In genomic region chr2:75233965-75234364, GRCh38 we compare ENCODE assay signal across 19 cellular contexts. TPM values are rescaled to one million over a fixed set of nuclear protein-coding genes. Genes with fewer than 3 reads are reported as not detected.
DNase-seq lines count a peak whose midpoint lies in the region; ATAC-seq, FAIRE-seq and TF ChIP-seq lines count a peak whose summit lies in the region.
"Had no signal": no experiment of that assay in that cellular context is flagged by ENCODE, and none has a peak within 500 bp of the region (broad histone marks: within the 10 kb centered on the region; RNA-seq: fewer than 3 reads in every experiment).

No MANE protein-coding gene starts in this region.

- in situ Hi-C loops in IMR-90 (cut with MboI; ENCODE audit: low sequenced_read_pairs) = no loop called here

- DNase-seq in GM23338 (ENCODE audit: low spot score) (no peak), IMR-90 (no peak), endodermal cell (no peak), urothelium cell line (ENCODE audit: low spot score) (no peak), NAMALWA (ENCODE audit: low spot score) (no peak), islet precursor cell (no peak)
- DNase-seq: AML-193; CD4-positive, alpha-beta T cell; DMS153; DND-41; EL; HCEC 1CT; KBM-7 had no signal

- H2BK15ac ChIP-seq in IMR-90 (ENCODE audit: low read depth, low read length) = peak overlapping the region; percentile 32; the same call in 1 of the 3 replicates

- no peaks in the 10 kb centered on the region for H3F3A ChIP-seq in GM23338 (replicated peaks; ENCODE audit: low read depth)

- H3K4me1 Mint-ChIP-seq in GM23338 (no peaks in the 10 kb centered on the region), endodermal cell (no peaks in the 10 kb centered on the region)

- BruUV-seq in IMR-90 (replicated peaks; lab: Mats Ljungman, UMichigan) = no TSS peak

- WGBS in IMR-90 (ENCODE audit: extremely low coverage in 2 of 2, insufficient read length in 1 of 2), 2 experiments = 93% methylated on average over 3 of the region's 4 CpGs; no CpG with 5 or more reads in 1 of the 2 experiments
- WGBS in endodermal cell (ENCODE audit: insufficient coverage in 1 of 2, insufficient read length in 1 of 2), 2 experiments = 93 to 96% methylated on average over 4 of the region's 4 CpGs

- H3K4ac ChIP-seq in IMR-90 (ENCODE audit: low read depth, low read length) = no peak overlapping the region

- TF ChIP-seq POLR2A in IMR-90 (IDR thresholded peaks at IDR 0.05; ENCODE audit: low read depth, low read length) = no peak

- H2AFZ ChIP-seq in GM23338 (no peak overlapping the region; the same call in 1 of the 2 replicates), IMR-90 (replicated peaks; ENCODE audit: low read length, poor library complexity) (no peak overlapping the region)

- H2BK5ac ChIP-seq in IMR-90 (ENCODE audit: low read depth, low read length, poor library complexity, severe bottlenecking) = no peak overlapping the region

- H3K79me2 ChIP-seq in GM23338 (replicated peaks; ENCODE audit: insufficient read depth) = no peaks in the 10 kb centered on the region

- dilution Hi-C loops in IMR-90 (cut with HindIII; ENCODE audit: low sequenced_read_pairs, unreplicated experiment) = no loop called here

- H3K27me3 Mint-ChIP-seq in GM23338 (ENCODE audit: insufficient read depth, low read depth, poor library complexity) = peaks cover 2% of the 10 kb centered on the region
- H3K27me3 Mint-ChIP-seq in endodermal cell (ENCODE audit: insufficient read depth) = peaks cover 2% of the 10 kb centered on the region
- H3K27me3 Mint-ChIP-seq: CD4-positive, alpha-beta T cell had no signal

- H2BK20ac ChIP-seq in IMR-90 (ENCODE audit: low read depth, low read length) = no peak overlapping the region

- H3K4me3 ChIP-seq in GM23338 (no peak overlapping the region), IMR-90 (ENCODE audit: insufficient read depth, low read depth, low read length) (no peak overlapping the region), endodermal cell (ENCODE audit: low read length) (no peak overlapping the region)
- H3K4me3 ChIP-seq: GM12878 had no signal

- peaks cover 9% of the 10 kb centered on the region; the same call in 1 of the 2 replicates for H3K9me1 ChIP-seq in IMR-90 (ENCODE audit: insufficient read depth, low read length)

- no peaks in the 10 kb centered on the region for H3K9me3 ChIP-seq in IMR-90 (ENCODE audit: control insufficient read depth, insufficient read depth, low read length)
- H3K9me3 ChIP-seq in endodermal cell (ENCODE audit: control insufficient read depth, low read length) = no peaks in the 10 kb centered on the region

- TF ChIP-seq CTCF in GM23338 (conservative IDR thresholded peaks at IDR 0.05; ENCODE audit: low read depth in 2 of 2) (no peak), IMR-90 (conservative IDR thresholded peaks at IDR 0.05; ENCODE audit: low read depth, low read length) (no peak), endodermal cell (conservative IDR thresholded peaks at IDR 0.05) (peak; percentile 46)

- H4K8ac ChIP-seq in IMR-90 (ENCODE audit: low read depth in 2 of 2, low read length in 2 of 2) = no peak overlapping the region

- no peak for TF ChIP-seq RAD21 in IMR-90 (IDR thresholded peaks at IDR 0.05; ENCODE audit: low read length)

- no peak overlapping the region for H3K23ac ChIP-seq in IMR-90 (ENCODE audit: low read depth, low read length)

- H2BK120ac ChIP-seq in IMR-90 (ENCODE audit: low read depth, low read length) = no peak overlapping the region

- POLR2A ChIA-PET in IMR-90 (lab: Charles Lee; ENCODE audit: unreplicated experiment) = no interaction called here

- H3K27me3 ChIP-seq in GM23338 (ENCODE audit: insufficient read depth) (no peaks in the 10 kb centered on the region), IMR-90 (ENCODE audit: control insufficient read depth, insufficient read depth, low read length) (no peaks in the 10 kb centered on the region), endodermal cell (ENCODE audit: control insufficient read depth, insufficient read depth, low read length, poor library complexity, severe bottlenecking) (no peaks in the 10 kb centered on the region)

- H3K4me2 ChIP-seq in GM23338 (no peak overlapping the region), IMR-90 (ENCODE audit: low read depth, low read length) (no peak overlapping the region)

- H3K4me1 ChIP-seq in GM23338 (ENCODE audit: insufficient read depth) (no peaks in the 10 kb centered on the region), IMR-90 (ENCODE audit: control insufficient read depth, insufficient read depth, low read length) (peaks cover 6% of the 10 kb centered on the region), endodermal cell (ENCODE audit: control insufficient read depth, insufficient read depth, low read length) (no peaks in the 10 kb centered on the region)

- no peaks in the 10 kb centered on the region for H3K36me3 Mint-ChIP-seq in GM23338 (ENCODE audit: low read depth)
- no peaks in the 10 kb centered on the region for H3K36me3 Mint-ChIP-seq in endodermal cell (ENCODE audit: low read depth)

- H3K56ac ChIP-seq in IMR-90 (ENCODE audit: extremely low read depth, insufficient read depth, low read length) = no peak overlapping the region

- no peak overlapping the region for H2AK9ac ChIP-seq in IMR-90 (replicated peaks; ENCODE audit: low read depth, low read length, poor library complexity)

- no peak overlapping the region for H3K18ac ChIP-seq in IMR-90 (ENCODE audit: low read depth, low read length)

- no peaks in the 10 kb centered on the region for H3K79me1 ChIP-seq in IMR-90 (ENCODE audit: low read depth in 1 of 2, low read length in 2 of 2)

- CTCF ChIA-PET in IMR-90 (lab: Yijun Ruan, JAX) = no interaction called here

- no peak overlapping the region for H3K14ac ChIP-seq in IMR-90 (replicated peaks; ENCODE audit: low read depth, low read length)

- no peak overlapping the region for H3K4me3 Mint-ChIP-seq in GM23338
- H3K4me3 Mint-ChIP-seq in endodermal cell = no peak overlapping the region
- H3K4me3 Mint-ChIP-seq: CD4-positive, alpha-beta T cell had no signal

- H3K9me2 ChIP-seq in GM23338 (ENCODE audit: insufficient read depth) = peaks cover 7% of the 10 kb centered on the region

- H3K27ac Mint-ChIP-seq in GM23338 (no peak overlapping the region), endodermal cell (no peak overlapping the region)
- H3K27ac Mint-ChIP-seq: CD4-positive, alpha-beta T cell had no signal

- H3K9ac ChIP-seq in IMR-90 (ENCODE audit: low read depth, low read length) = no peak overlapping the region
- H3K9ac ChIP-seq in endodermal cell (ENCODE audit: extremely low read depth, low read length, poor library complexity, severe bottlenecking) = no peak overlapping the region

- no peak overlapping the region for H4K5ac ChIP-seq in IMR-90 (ENCODE audit: low read depth, low read length)

- H2AK5ac ChIP-seq in IMR-90 (ENCODE audit: low read depth, low read length) = no peak overlapping the region

- no peak overlapping the region for H3K27ac ChIP-seq in GM23338 (ENCODE audit: low read depth)
- H3K27ac ChIP-seq in IMR-90 (ENCODE audit: insufficient read depth, low read length) = no peak overlapping the region
- no peak overlapping the region for H3K27ac ChIP-seq in endodermal cell (ENCODE audit: low read depth, low read length)
- H3K27ac ChIP-seq: C4-2B had no signal

- H3K9me3 Mint-ChIP-seq in GM23338 = no peaks in the 10 kb centered on the region
- H3K9me3 Mint-ChIP-seq in endodermal cell = no peaks in the 10 kb centered on the region
- H3K9me3 Mint-ChIP-seq: CD4-positive, alpha-beta T cell had no signal

- intact Hi-C loops in IMR-90 (cut with micrococcal nuclease) = no loop called here

- H3K36me3 ChIP-seq in GM23338 (ENCODE audit: insufficient read depth) (no peaks in the 10 kb centered on the region), IMR-90 (ENCODE audit: control insufficient read depth, insufficient read depth, low read length) (no peaks in the 10 kb centered on the region), endodermal cell (ENCODE audit: control insufficient read depth, insufficient read depth, low read length) (no peaks in the 10 kb centered on the region)

- H4K20me1 ChIP-seq in GM23338 (replicated peaks; ENCODE audit: insufficient read depth) (no peaks in the 10 kb centered on the region), IMR-90 (ENCODE audit: insufficient read depth, low read length) (no peaks in the 10 kb centered on the region)

- peak; percentile 46 for FAIRE-seq in urothelium cell line (lab: Jason Lieb, UNC)
- FAIRE-seq: A204.1, GM12878 had no signal

- H4K91ac ChIP-seq in IMR-90 (ENCODE audit: insufficient read depth, low read depth, low read length) = no peak overlapping the region

- ATAC-seq in GM23338 (peak; percentile 28; the same call in 1 of the 3 replicates), IMR-90 (ENCODE audit: low read depth) (no peak), GM21717 (IDR thresholded peaks at IDR 0.05; ENCODE audit: unreplicated experiment) (no peak)
- ATAC-seq: GM12878 had no signal

TF ChIP-seq in GM23338, 12 proteins besides CTCF, POLR2A, EP300 and RAD21 (continues in another document):
- TF ChIP-seq ETS1 (IDR thresholded peaks at IDR 0.05) = no peak

TF ChIP-seq in IMR-90, 13 proteins besides CTCF, POLR2A, EP300 and RAD21:
- no peak for TF ChIP-seq NFE2L2 (IDR thresholded peaks at IDR 0.05; ENCODE audit: low read depth, low read length)
- TF ChIP-seq CEBPB (IDR thresholded peaks at IDR 0.05; ENCODE audit: low read depth, low read length) = no peak
- no peak for TF ChIP-seq MAZ (IDR thresholded peaks at IDR 0.05; ENCODE audit: borderline replicate concordance, low read depth, low read length)
- no peak for TF ChIP-seq SMC3 (IDR thresholded peaks at IDR 0.05; ENCODE audit: low read depth, low read length)
- no peak for TF ChIP-seq CHD1 (IDR thresholded peaks at IDR 0.05; ENCODE audit: low read depth, low read length)
- TF ChIP-seq RFX5 (IDR thresholded peaks at IDR 0.05; ENCODE audit: low read depth, low read length) = no peak
- no peak for TF ChIP-seq BHLHE40 (IDR thresholded peaks at IDR 0.05; ENCODE audit: low read depth, low read length)
- no peak for TF ChIP-seq FOS (IDR thresholded peaks at IDR 0.05; ENCODE audit: low read depth, low read length)

RNA-seq across cellular contexts. Expression of gene TACR1, which starts 34.6 kb away (rescaled TPM):
- 5.6 and 7.3 TPM in 2 replicates for total RNA-seq in GM23338 (2014; rRNA removed; shearing (Covaris generic))
- polyA plus RNA-seq in GM23338 (2016; fragmentation: Nextera tagmentation; extraction: Ambion mirVana) = 3.5 and 3.6 TPM in 2 replicates
- under 0.01 TPM in 2 replicates for total RNA-seq in IMR-90 (2012; rRNA removed)
- polyA plus RNA-seq in IMR-90 (2012; rRNA removed) = 0.06 and 0.09 TPM in 2 replicates
- 0.02 TPM in 1 of 2 replicates, not detected in the other for polyA plus RNA-seq in IMR-90 (2012; cell fraction: cytosol; rRNA removed)
- polyA plus RNA-seq in IMR-90 (2012; cell fraction: nucleus; rRNA removed; ENCODE audit: low replicate concordance) = 0.10 and 0.23 TPM in 2 replicates
- under 1 TPM; 0.09 to 0.69 TPM for total RNA-seq in endodermal cell
- 0.68 TPM for polyA plus RNA-seq in endodermal cell (2013, experiment 1 of 2)
- polyA plus RNA-seq in endodermal cell (2013, experiment 2 of 2) = 0.54 TPM
- total RNA-seq: G401, HT-29 had no signal
